In the genomic region with DNA sequence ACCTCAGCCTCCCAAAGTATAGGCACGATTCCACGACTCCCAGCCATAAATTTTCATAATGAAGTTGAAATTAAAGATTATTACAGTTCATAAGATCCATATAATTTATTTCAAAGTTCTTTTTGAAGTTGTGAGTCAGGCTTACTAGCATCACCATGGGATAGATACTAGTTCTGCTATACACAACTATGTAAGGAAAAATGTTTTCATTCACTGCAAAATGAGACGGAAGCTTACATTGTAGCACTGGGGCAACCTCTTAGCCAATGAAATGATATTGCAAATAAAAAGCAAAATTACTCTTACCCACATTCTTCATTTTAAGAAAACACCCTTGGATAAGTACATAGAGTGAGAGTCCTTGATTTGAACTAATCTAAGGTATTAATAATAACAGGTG, we compare ENCODE assay signal across 25 cellular contexts. TPM values are rescaled to one million over a fixed set of nuclear protein-coding genes. Genes with fewer than 3 reads are reported as not detected.
"Had no signal": no experiment of that assay in that cellular context is flagged by ENCODE, and none has a peak within 500 bp of the region (broad histone marks: within the 10 kb centered on the region; RNA-seq: fewer than 3 reads in every experiment).

No MANE protein-coding gene starts in this region.

- H3K27ac ChIP-seq: colonic mucosa, gastrocnemius medialis, left lung, prostate gland, right atrium auricular region, skin epidermis, suprapubic skin, transverse colon, vagina had no signal

- ATAC-seq: activated CD8-positive, alpha-beta memory T cell treated with anti-CD3 and anti-CD28 coated beads, Interleukin-2, amount 10 ng/mL, durations not matched to agents 7 days and 5 days; activated naive CD8-positive, alpha-beta T cell treated with anti-CD3 and anti-CD28 coated beads, Interleukin-2, amount 50 U/mL, for 24 hours; activated T-helper 17 cell treated with anti-CD3 and anti-CD28 coated beads, Interleukin-2, amount 50 U/mL, for 72 hours; gastrocnemius medialis; left lung; stimulated activated naive CD8-positive, alpha-beta T cell treated with anti-CD3 and anti-CD28 coated beads, Interleukin-15, amount 100 ng/mL, for 72 hours; WTC11 had no signal

- DNase-seq: activated CD4-positive, alpha-beta memory T cell treated with anti-CD3 and anti-CD28 coated beads, Interleukin-2, amount 10 ng/mL, durations not matched to agents 7 days and 5 days; activated CD4-positive, alpha-beta T cell treated with anti-CD3 and anti-CD28 coated beads for 4 hours; activated CD8-positive, alpha-beta memory T cell treated with anti-CD3 and anti-CD28 coated beads, Interleukin-2, amount 10 ng/mL, durations not matched to agents 7 days and 5 days; activated naive CD4-positive, alpha-beta T cell treated with anti-CD3 and anti-CD28 coated beads for 36 hours; activated naive CD8-positive, alpha-beta T cell treated with anti-CD3 and anti-CD28 coated beads, Interleukin-2, amount 50 U/mL, for 24 hours; activated T-cell treated with anti-CD3 and anti-CD28 coated beads, Interleukin-2, amount 50 U/mL, for 1 hour; central memory CD4-positive, alpha-beta T cell; colonic mucosa; gastrocnemius medialis; head of caudate nucleus; left lung; midbrain; stimulated activated CD4-positive, alpha-beta T cell treated with anti-CD3 and anti-CD28 coated beads, Interleukin-15, amount 100 ng/mL, for 24 hours; stimulated activated CD4-positive, alpha-beta T cell treated with anti-CD3 and anti-CD28 coated beads, Interleukin-4, amount 100 ng/mL, for 1 hour; stimulated activated naive CD8-positive, alpha-beta T cell treated with anti-CD3 and anti-CD28 coated beads, Interleukin-15, amount 100 ng/mL, for 72 hours; transverse colon had no signal

- H3K4me3 ChIP-seq: colonic mucosa, gastrocnemius medialis, left lung, prostate gland, right atrium auricular region, skin epidermis, suprapubic skin, transverse colon, vagina had no signal

- H3K4me3 Mint-ChIP-seq: activated CD4-positive, alpha-beta memory T cell treated with anti-CD3 and anti-CD28 coated beads, Interleukin-2, amount 10 ng/mL, durations not matched to agents 7 days and 5 days; activated CD8-positive, alpha-beta memory T cell treated with anti-CD3 and anti-CD28 coated beads, Interleukin-2, amount 10 ng/mL, durations not matched to agents 7 days and 5 days; activated naive CD4-positive, alpha-beta T cell treated with anti-CD3 and anti-CD28 coated beads for 36 hours; activated naive CD8-positive, alpha-beta T cell treated with anti-CD3 and anti-CD28 coated beads, Interleukin-2, amount 50 U/mL, for 24 hours; activated T-helper 17 cell treated with anti-CD3 and anti-CD28 coated beads, Interleukin-2, amount 50 U/mL, for 72 hours; stimulated activated naive CD8-positive, alpha-beta T cell treated with anti-CD3 and anti-CD28 coated beads, Interleukin-15, amount 100 ng/mL, for 72 hours; WTC11 had no signal

- H3K27ac Mint-ChIP-seq: activated CD4-positive, alpha-beta memory T cell treated with anti-CD3 and anti-CD28 coated beads, Interleukin-2, amount 10 ng/mL, durations not matched to agents 7 days and 5 days; activated CD8-positive, alpha-beta memory T cell treated with anti-CD3 and anti-CD28 coated beads, Interleukin-2, amount 10 ng/mL, durations not matched to agents 7 days and 5 days; activated naive CD4-positive, alpha-beta T cell treated with anti-CD3 and anti-CD28 coated beads for 36 hours; activated naive CD8-positive, alpha-beta T cell treated with anti-CD3 and anti-CD28 coated beads, Interleukin-2, amount 50 U/mL, for 24 hours; activated T-helper 17 cell treated with anti-CD3 and anti-CD28 coated beads, Interleukin-2, amount 50 U/mL, for 72 hours; stimulated activated naive CD8-positive, alpha-beta T cell treated with anti-CD3 and anti-CD28 coated beads, Interleukin-15, amount 100 ng/mL, for 72 hours; WTC11 had no signal

- H3K4me1 Mint-ChIP-seq: activated CD8-positive, alpha-beta memory T cell treated with anti-CD3 and anti-CD28 coated beads, Interleukin-2, amount 10 ng/mL, durations not matched to agents 7 days and 5 days; stimulated activated naive CD8-positive, alpha-beta T cell treated with anti-CD3 and anti-CD28 coated beads, Interleukin-15, amount 100 ng/mL, for 72 hours had no signal

- H3K27me3 Mint-ChIP-seq: activated naive CD8-positive, alpha-beta T cell treated with anti-CD3 and anti-CD28 coated beads, Interleukin-2, amount 50 U/mL, for 24 hours; brain; stimulated activated naive CD8-positive, alpha-beta T cell treated with anti-CD3 and anti-CD28 coated beads, Interleukin-15, amount 100 ng/mL, for 72 hours had no signal

- H3K9me3 Mint-ChIP-seq: activated CD4-positive, alpha-beta memory T cell treated with anti-CD3 and anti-CD28 coated beads, Interleukin-2, amount 10 ng/mL, durations not matched to agents 7 days and 5 days; activated naive CD4-positive, alpha-beta T cell treated with anti-CD3 and anti-CD28 coated beads for 36 hours; activated naive CD8-positive, alpha-beta T cell treated with anti-CD3 and anti-CD28 coated beads, Interleukin-2, amount 50 U/mL, for 24 hours; activated T-helper 17 cell treated with anti-CD3 and anti-CD28 coated beads, Interleukin-2, amount 50 U/mL, for 72 hours; brain; stimulated activated naive CD8-positive, alpha-beta T cell treated with anti-CD3 and anti-CD28 coated beads, Interleukin-15, amount 100 ng/mL, for 72 hours; WTC11 had no signal

- H3K36me3 Mint-ChIP-seq: activated CD8-positive, alpha-beta memory T cell treated with anti-CD3 and anti-CD28 coated beads, Interleukin-2, amount 10 ng/mL, durations not matched to agents 7 days and 5 days; brain; WTC11 had no signal

- H3K4me1 ChIP-seq: colonic mucosa, gastrocnemius medialis, vagina had no signal

- H3K27me3 ChIP-seq: colonic mucosa, gastrocnemius medialis, left lung, right atrium auricular region, suprapubic skin, transverse colon, vagina had no signal

- H3K36me3 ChIP-seq: colonic mucosa, gastrocnemius medialis, left lung, prostate gland, right atrium auricular region, suprapubic skin, transverse colon, vagina had no signal

- H3K9me3 ChIP-seq: colonic mucosa, gastrocnemius medialis, left lung, prostate gland, right atrium auricular region, suprapubic skin, transverse colon, vagina had no signal

RNA-seq across cellular contexts. Expression of gene MARCHF10, which starts 18.8 kb away (rescaled TPM):
- total RNA-seq: activated CD4-positive, alpha-beta memory T cell treated with anti-CD3 and anti-CD28 coated beads, Interleukin-2, amount 10 ng/mL, durations not matched to agents 7 days and 5 days; activated CD8-positive, alpha-beta memory T cell treated with anti-CD3 and anti-CD28 coated beads, Interleukin-2, amount 10 ng/mL, durations not matched to agents 7 days and 5 days; activated naive CD4-positive, alpha-beta T cell treated with anti-CD3 and anti-CD28 coated beads for 36 hours; colonic mucosa; gastrocnemius medialis; myocyte; right atrium auricular region; suprapubic skin had no signal
